Comparison of ENCODE assay signal across 2 cellular contexts in the genomic region with DNA sequence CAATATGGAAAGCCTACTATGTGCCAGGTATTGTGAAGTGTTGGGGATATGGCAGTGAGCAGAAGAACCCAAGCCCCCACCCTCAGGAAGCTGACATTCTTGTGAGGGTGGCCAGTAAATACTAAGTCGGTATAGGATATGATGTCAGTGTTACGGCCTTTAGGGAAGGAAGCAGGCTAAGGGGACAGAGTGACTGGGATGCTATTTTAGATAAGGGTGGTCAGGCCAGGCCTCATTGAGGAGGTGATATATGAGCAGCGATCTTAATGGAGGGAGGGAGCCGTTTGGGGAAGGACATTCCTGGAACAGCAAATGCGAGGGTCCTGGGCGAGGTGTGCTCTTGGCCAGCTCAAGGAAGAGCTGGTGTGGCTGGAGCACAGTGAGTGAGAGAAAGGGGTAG.
TF ChIP-seq lines count a peak whose summit lies in the region.

No MANE protein-coding gene starts in this region.

TF ChIP-seq in SK-N-SH, 30 proteins besides CTCF, POLR2A, EP300 and RAD21:
- TF ChIP-seq RXRA (IDR thresholded peaks at IDR 0.05; ENCODE audit: borderline replicate concordance, low read depth) = no peak
- TF ChIP-seq SMC3 (IDR thresholded peaks at IDR 0.05; ENCODE audit: low read depth, low read length) = no peak
- no peak for TF ChIP-seq GABPA (IDR thresholded peaks at IDR 0.05; ENCODE audit: low read depth)
- no peak for TF ChIP-seq TAF1 (IDR thresholded peaks at IDR 0.05; ENCODE audit: borderline replicate concordance, low read depth, low read length)
- TF ChIP-seq IRF3 (IDR thresholded peaks at IDR 0.05; ENCODE audit: low read depth, low read length) = no peak
- TF ChIP-seq ELF1 (IDR thresholded peaks at IDR 0.05) = no peak
- TF ChIP-seq SIN3A (IDR thresholded peaks at IDR 0.05; ENCODE audit: borderline replicate concordance, low read depth, low read length) = no peak
- TF ChIP-seq TCF12 (IDR thresholded peaks at IDR 0.05) = no peak
- TF ChIP-seq MAX (IDR thresholded peaks at IDR 0.05; ENCODE audit: low read depth) = no peak
- TF ChIP-seq YY1 (IDR thresholded peaks at IDR 0.05; ENCODE audit: low read depth) = no peak
- TF ChIP-seq EZH2phosphoT487 (IDR thresholded peaks at IDR 0.05; ENCODE audit: borderline replicate concordance, low read depth) = no peak
- TF ChIP-seq, protein P1, sequence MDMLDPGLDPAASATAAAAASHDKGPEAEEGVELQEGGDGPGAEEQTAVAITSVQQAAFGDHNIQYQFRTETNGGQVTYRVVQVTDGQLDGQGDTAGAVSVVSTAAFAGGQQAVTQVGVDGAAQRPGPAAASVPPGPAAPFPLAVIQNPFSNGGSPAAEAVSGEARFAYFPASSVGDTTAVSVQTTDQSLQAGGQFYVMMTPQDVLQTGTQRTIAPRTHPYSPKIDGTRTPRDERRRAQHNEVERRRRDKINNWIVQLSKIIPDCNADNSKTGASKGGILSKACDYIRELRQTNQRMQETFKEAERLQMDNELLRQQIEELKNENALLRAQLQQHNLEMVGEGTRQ (IDR thresholded peaks at IDR 0.05; ENCODE audit: borderline replicate concordance, low read depth, low read length) = no peak
- TF ChIP-seq, protein P2, sequence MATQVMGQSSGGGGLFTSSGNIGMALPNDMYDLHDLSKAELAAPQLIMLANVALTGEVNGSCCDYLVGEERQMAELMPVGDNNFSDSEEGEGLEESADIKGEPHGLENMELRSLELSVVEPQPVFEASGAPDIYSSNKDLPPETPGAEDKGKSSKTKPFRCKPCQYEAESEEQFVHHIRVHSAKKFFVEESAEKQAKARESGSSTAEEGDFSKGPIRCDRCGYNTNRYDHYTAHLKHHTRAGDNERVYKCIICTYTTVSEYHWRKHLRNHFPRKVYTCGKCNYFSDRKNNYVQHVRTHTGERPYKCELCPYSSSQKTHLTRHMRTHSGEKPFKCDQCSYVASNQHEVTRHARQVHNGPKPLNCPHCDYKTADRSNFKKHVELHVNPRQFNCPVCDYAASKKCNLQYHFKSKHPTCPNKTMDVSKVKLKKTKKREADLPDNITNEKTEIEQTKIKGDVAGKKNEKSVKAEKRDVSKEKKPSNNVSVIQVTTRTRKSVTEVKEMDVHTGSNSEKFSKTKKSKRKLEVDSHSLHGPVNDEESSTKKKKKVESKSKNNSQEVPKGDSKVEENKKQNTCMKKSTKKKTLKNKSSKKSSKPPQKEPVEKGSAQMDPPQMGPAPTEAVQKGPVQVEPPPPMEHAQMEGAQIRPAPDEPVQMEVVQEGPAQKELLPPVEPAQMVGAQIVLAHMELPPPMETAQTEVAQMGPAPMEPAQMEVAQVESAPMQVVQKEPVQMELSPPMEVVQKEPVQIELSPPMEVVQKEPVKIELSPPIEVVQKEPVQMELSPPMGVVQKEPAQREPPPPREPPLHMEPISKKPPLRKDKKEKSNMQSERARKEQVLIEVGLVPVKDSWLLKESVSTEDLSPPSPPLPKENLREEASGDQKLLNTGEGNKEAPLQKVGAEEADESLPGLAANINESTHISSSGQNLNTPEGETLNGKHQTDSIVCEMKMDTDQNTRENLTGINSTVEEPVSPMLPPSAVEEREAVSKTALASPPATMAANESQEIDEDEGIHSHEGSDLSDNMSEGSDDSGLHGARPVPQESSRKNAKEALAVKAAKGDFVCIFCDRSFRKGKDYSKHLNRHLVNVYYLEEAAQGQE (IDR thresholded peaks at IDR 0.05; ENCODE audit: low read depth, low read length) = no peak

TF ChIP-seq in SK-N-SH treated with all-trans-retinoic acid at 6 μM for 48 hours, 23 proteins besides CTCF, POLR2A, EP300 and RAD21:
- TF ChIP-seq PATZ1 (CRISPR knock-in tag; IDR thresholded peaks at IDR 0.05; ENCODE audit: borderline replicate concordance) = no peak
- TF ChIP-seq ESRRG (CRISPR knock-in tag; IDR thresholded peaks at IDR 0.05) = no peak
- no peak for TF ChIP-seq ZC3H10 (CRISPR knock-in tag; IDR thresholded peaks at IDR 0.05)
- TF ChIP-seq, protein P3, sequence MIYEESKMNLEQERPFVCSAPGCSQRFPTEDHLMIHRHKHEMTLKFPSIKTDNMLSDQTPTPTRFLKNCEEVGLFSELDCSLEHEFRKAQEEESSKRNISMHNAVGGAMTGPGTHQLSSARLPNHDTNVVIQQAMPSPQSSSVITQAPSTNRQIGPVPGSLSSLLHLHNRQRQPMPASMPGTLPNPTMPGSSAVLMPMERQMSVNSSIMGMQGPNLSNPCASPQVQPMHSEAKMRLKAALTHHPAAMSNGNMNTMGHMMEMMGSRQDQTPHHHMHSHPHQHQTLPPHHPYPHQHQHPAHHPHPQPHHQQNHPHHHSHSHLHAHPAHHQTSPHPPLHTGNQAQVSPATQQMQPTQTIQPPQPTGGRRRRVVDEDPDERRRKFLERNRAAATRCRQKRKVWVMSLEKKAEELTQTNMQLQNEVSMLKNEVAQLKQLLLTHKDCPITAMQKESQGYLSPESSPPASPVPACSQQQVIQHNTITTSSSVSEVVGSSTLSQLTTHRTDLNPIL (CRISPR knock-in tag; IDR thresholded peaks at IDR 0.05; ENCODE audit: low read depth) = no peak
- no peak for TF ChIP-seq BACH2 (CRISPR knock-in tag; IDR thresholded peaks at IDR 0.05; ENCODE audit: borderline replicate concordance)
- no peak for TF ChIP-seq RARB (CRISPR knock-in tag; IDR thresholded peaks at IDR 0.05)
- TF ChIP-seq ARNTL (CRISPR knock-in tag; IDR thresholded peaks at IDR 0.05; ENCODE audit: borderline replicate concordance, low read depth) = no peak
- no peak for TF ChIP-seq ZFP30 (CRISPR knock-in tag; IDR thresholded peaks at IDR 0.05)
- no peak for TF ChIP-seq CSRNP3 (CRISPR knock-in tag; IDR thresholded peaks at IDR 0.05)
- TF ChIP-seq ISL1 (CRISPR knock-in tag; IDR thresholded peaks at IDR 0.05) = no peak
- no peak for TF ChIP-seq PPARA (CRISPR knock-in tag; IDR thresholded peaks at IDR 0.05; ENCODE audit: borderline replicate concordance)
- TF ChIP-seq POU6F1 (CRISPR knock-in tag; IDR thresholded peaks at IDR 0.05; ENCODE audit: borderline replicate concordance, low read depth) = no peak
- TF ChIP-seq ZNF8 (CRISPR knock-in tag; IDR thresholded peaks at IDR 0.05) = no peak
